13 cellular contexts compared by ENCODE assay signal in genomic region chr22:41826430-41827383, GRCh38. TPM values are rescaled to one million over a fixed set of nuclear protein-coding genes. Genes with fewer than 3 reads are reported as not detected.
DNase-seq lines count a peak whose midpoint lies in the region; TF ChIP-seq lines count a peak whose summit lies in the region.
"Had no signal": no experiment of that assay in that cellular context is flagged by ENCODE, and none has a peak within 500 bp of the region (broad histone marks: within the 10 kb centered on the region; RNA-seq: fewer than 3 reads in every experiment).

No MANE protein-coding gene starts in this region.

- H3K27me3 ChIP-seq in dorsolateral prefrontal cortex (no peaks in the 10 kb centered on the region), mucosa of stomach (ENCODE audit: control insufficient read depth, insufficient read depth, low read length) (no peaks in the 10 kb centered on the region), tibial nerve (no peaks in the 10 kb centered on the region)

- no peak for DNase-seq in activated naive CD4-positive, alpha-beta T cell treated with anti-CD3 and anti-CD28 coated beads, Interleukin-2, amount 10 ng/mL, durations not matched to agents 7 days and 5 days
- no peak for DNase-seq in activated naive CD4-positive, alpha-beta T cell treated with Interleukin-2 at 50 U/mL for 16 hours
- DNase-seq in dorsolateral prefrontal cortex (no peak), tibial nerve (ENCODE audit: low spot score in 2 of 2) (no peak), Ammon's horn (ENCODE audit: low spot score) (no peak), kidney tubule cell (ENCODE audit: low spot score) (no peak), NCI-H82 (lab: John Stamatoyannopoulos, UW) (no peak)
- DNase-seq: activated CD4-positive, CD25-positive, alpha-beta regulatory T cell treated with anti-CD3 and anti-CD28 coated beads, Interleukin-2, amount 50 U/mL, for 72 hours; activated naive CD4-positive, alpha-beta T cell treated with anti-CD3 and anti-CD28 coated beads, Interleukin-2, amount 50 U/mL, for 16 hours; effector CD8-positive, alpha-beta T cell; NCI-H524; SIG-M5 had no signal

- no peaks in the 10 kb centered on the region for H3K27me3 Mint-ChIP-seq in activated naive CD4-positive, alpha-beta T cell treated with anti-CD3 and anti-CD28 coated beads, Interleukin-2, amount 10 ng/mL, durations not matched to agents 7 days and 5 days

- TF ChIP-seq POLR2A in tibial nerve (IDR thresholded peaks at IDR 0.05) = no peak

- H3K4me1 ChIP-seq in mucosa of stomach (ENCODE audit: control insufficient read depth, insufficient read depth, low read length) (peaks cover 55% of the 10 kb centered on the region), tibial nerve (peaks cover 0 to 40% (median 24%) of the 10 kb centered on the region in 4 donors)

- no peak for TF ChIP-seq EP300 in tibial nerve (IDR thresholded peaks at IDR 0.05)

- no peaks in the 10 kb centered on the region for H3K9me3 ChIP-seq in mucosa of stomach (ENCODE audit: control insufficient read depth, low read length)
- H3K9me3 ChIP-seq in tibial nerve = no peaks in the 10 kb centered on the region

- peaks cover 29% of the 10 kb centered on the region for H3K36me3 Mint-ChIP-seq in activated naive CD4-positive, alpha-beta T cell treated with anti-CD3 and anti-CD28 coated beads, Interleukin-2, amount 10 ng/mL, durations not matched to agents 7 days and 5 days

- intact Hi-C loops in dorsolateral prefrontal cortex (cut with DNase I) = loop anchor here in 1 of 2 donors (10.0 kb wide), 1 partner anchor 248 kb away; the partner anchor contains the start of genes NAGA, PHETA2 and SMDT1

- H3K4me3 ChIP-seq in dorsolateral prefrontal cortex (no peak overlapping the region), mucosa of stomach (ENCODE audit: low read length) (no peak overlapping the region), tibial nerve (no peak overlapping the region)

- TF ChIP-seq CTCF in dorsolateral prefrontal cortex (IDR thresholded peaks at IDR 0.05 in 54 of 56, conservative IDR thresholded peaks at IDR 0.05 in 2 of 56; ENCODE audit: low read depth in 1 of 56, partially characterized antibody in 56 of 56) (no peak), tibial nerve (IDR thresholded peaks at IDR 0.05) (no peak)

- peaks cover 16% of the 10 kb centered on the region for H3K4me1 Mint-ChIP-seq in activated naive CD4-positive, alpha-beta T cell treated with anti-CD3 and anti-CD28 coated beads, Interleukin-2, amount 10 ng/mL, durations not matched to agents 7 days and 5 days

- peak overlapping the region; percentile 29 for H3K9ac ChIP-seq in mucosa of stomach (ENCODE audit: low read length)

- H3K36me3 ChIP-seq in mucosa of stomach (ENCODE audit: control insufficient read depth, insufficient read depth, low read length) (no peaks in the 10 kb centered on the region), tibial nerve (no peaks in the 10 kb centered on the region)

- CTCF ChIA-PET in activated naive CD4-positive, alpha-beta T cell treated with anti-CD3 and anti-CD28 coated beads, Interleukin-2, amount 10 ng/mL, durations not matched to agents 7 days and 5 days (lab: Charles Lee) = interaction anchor here (1.3 to 1.6 kb wide), 3 partner anchors 26 to 114 kb away, joined by 4 to 6 read pairs (median 5); partner anchors contain the start of gene CCDC134

- H3K9me3 Mint-ChIP-seq in activated naive CD4-positive, alpha-beta T cell treated with anti-CD3 and anti-CD28 coated beads, Interleukin-2, amount 10 ng/mL, durations not matched to agents 7 days and 5 days = peaks cover 4% of the 10 kb centered on the region

- H3K27ac Mint-ChIP-seq in activated naive CD4-positive, alpha-beta T cell treated with anti-CD3 and anti-CD28 coated beads, Interleukin-2, amount 10 ng/mL, durations not matched to agents 7 days and 5 days = peak overlapping the region; percentile 15

- H3K27ac ChIP-seq in dorsolateral prefrontal cortex (peak overlapping the region in 50 of 59 donors; percentile 1 to 100 (median 60)), tibial nerve (peak overlapping the region; percentile 9 to 85 (median 62))

- no peak overlapping the region for H3K4me3 Mint-ChIP-seq in activated naive CD4-positive, alpha-beta T cell treated with anti-CD3 and anti-CD28 coated beads, Interleukin-2, amount 10 ng/mL, durations not matched to agents 7 days and 5 days

- 27 to 39% methylated on average over 7 to 10 of the region's 11 CpGs for WGBS in tibial nerve, 2 donors

RNA-seq across cellular contexts. Expression of gene SREBF2, which starts 6.2 kb away (rescaled TPM):
- total RNA-seq in dorsolateral prefrontal cortex (100 to 1,000 TPM; 129 to 246 (median 190) TPM), tibial nerve (100 to 1,000 TPM in 3 of 4 donors, 10 to 100 TPM in 1; 73.5 to 157 (median 129) TPM)

RNA-seq across cellular contexts. Expression of gene CCDC134, which starts 26.2 kb away (rescaled TPM):
- total RNA-seq in dorsolateral prefrontal cortex (10 to 100 TPM in 12 of 120 experiments, 1 to 10 TPM in 108; 4.1 to 13.3 (median 7.8) TPM), tibial nerve (1 to 10 TPM; 6.5 to 9.6 (median 8.2) TPM)
